ENCODE assay signal across 17 cellular contexts in genomic region chr6:50093938-50094272, GRCh38. TPM values are rescaled to one million over a fixed set of nuclear protein-coding genes. Genes with fewer than 3 reads are reported as not detected.
DNase-seq lines count a peak whose midpoint lies in the region; ATAC-seq and TF ChIP-seq lines count a peak whose summit lies in the region.
"Had no signal": no experiment of that assay in that cellular context is flagged by ENCODE, and none has a peak within 500 bp of the region (broad histone marks: within the 10 kb centered on the region; RNA-seq: fewer than 3 reads in every experiment).

No MANE protein-coding gene starts in this region.

- H3K4me3 ChIP-seq in LNCaP clone FGC (ENCODE audit: low read depth, low read length): no peak overlapping the region
- H3K4me3 ChIP-seq in SK-N-MC: no peak overlapping the region
- H3K4me3 ChIP-seq in transverse colon: no peak overlapping the region
- H3K4me3 ChIP-seq: A549 had no signal

- peak overlapping the region; percentile 7; the same call in 1 of the 2 replicates for H3K27ac ChIP-seq in SK-N-MC
- H3K27ac ChIP-seq in transverse colon: no peak overlapping the region
- H3K27ac ChIP-seq: A549, C4-2B had no signal

- H3K27me3 ChIP-seq in transverse colon: no peaks in the 10 kb centered on the region

- 20 to 57% methylated on average over 1 of the region's 1 CpG for WGBS in transverse colon (ENCODE audit: low coverage in 1 of 2), 2 donors

- DNase-seq in LNCaP clone FGC (ENCODE audit: low read depth) (peak; percentile 30), SK-N-MC (ENCODE audit: low read depth, low spot score) (no peak), left lobe of liver (ENCODE audit: low spot score) (no peak), sciatic nerve (ENCODE audit: low spot score) (no peak), transverse colon (no peak), GM19240 (ENCODE audit: insufficient read length, low spot score) (no peak)
- DNase-seq: AML-193; CD4-positive, alpha-beta T cell; DMS79 treated with DMSO at 0.1 percent for 48 hours; GF-D8; GOT3; H7; HFFc6 had no signal

- no peak for TF ChIP-seq CTCF in LNCaP clone FGC (IDR thresholded peaks at IDR 0.05; ENCODE audit: control insufficient read depth, extremely low read depth, insufficient read depth)
- TF ChIP-seq CTCF in transverse colon (IDR thresholded peaks at IDR 0.05): no peak

- intact Hi-C loops in sciatic nerve (cut with DNase I) (no loop called here), transverse colon (cut with DNase I; ENCODE audit: low total_unique reads) (no loop called here)

- no peaks in the 10 kb centered on the region; the same call in 1 of the 2 replicates for H3K9me3 ChIP-seq in SK-N-MC (ENCODE audit: low read depth, low read length)
- H3K9me3 ChIP-seq in transverse colon: no peaks in the 10 kb centered on the region
- H3K9me3 ChIP-seq: A549, Caco-2 had no signal

- H3K4me1 ChIP-seq in transverse colon: no peaks in the 10 kb centered on the region

- in situ Hi-C loops in transverse colon (cut with MboI; ENCODE audit: low pct_ligation_motif_present in 1 of 4, low pct_unique_long_range_greater_than_20kb in 1 of 4, low sequenced_read_pairs in 3 of 4): no loop called here

- TF ChIP-seq POLR2A in transverse colon (IDR thresholded peaks at IDR 0.05): no peak

- H3K9ac ChIP-seq in SK-N-MC (ENCODE audit: insufficient read length): no peak overlapping the region

- H3K36me3 ChIP-seq in SK-N-MC (ENCODE audit: insufficient read depth, low read length) (no peaks in the 10 kb centered on the region), transverse colon (no peaks in the 10 kb centered on the region)

- no peak for TF ChIP-seq EP300 in transverse colon (IDR thresholded peaks at IDR 0.05; ENCODE audit: low read depth)

- ATAC-seq in left lobe of liver (peak; percentile 66), sciatic nerve (no peak)
- ATAC-seq: A549, HCT116 had no signal

RNA-seq across cellular contexts. Expression of gene DEFB112, which starts 44.2 kb away (rescaled TPM):
- total RNA-seq in left lobe of liver (not detected), sciatic nerve (not detected), transverse colon (not detected)
- total RNA-seq: Caco-2; CD4-positive, alpha-beta T cell; H7; HFFc6 had no signal
